Comparison of ENCODE assay signal across 8 cellular contexts in genomic region chr20:33415948-33416347, GRCh38. TPM values are rescaled to one million over a fixed set of nuclear protein-coding genes. Genes with fewer than 3 reads are reported as not detected.
A peak's percentile ranks its signal among the peaks of the same experiment; 100 is the strongest.
DNase-seq lines count a peak whose midpoint lies in the region; ATAC-seq and TF ChIP-seq lines count a peak whose summit lies in the region.

No MANE protein-coding gene starts in this region.

- peak in 1 of 3 donors; percentile 14 for ATAC-seq in natural killer cell
- ATAC-seq in omental fat pad (ENCODE audit: low FRiP score): no peak

- TF ChIP-seq CTCF in endothelial cell (IDR thresholded peaks at IDR 0.05; ENCODE audit: unreplicated experiment) (peak; percentile 51), natural killer cell (IDR thresholded peaks at IDR 0.05) (peak; percentile 15), omental fat pad (IDR thresholded peaks at IDR 0.05) (no peak)

- H3K27ac Mint-ChIP-seq in endothelial cell (ENCODE audit: unreplicated experiment) (no peak overlapping the region), natural killer cell (no peak overlapping the region)

- intact Hi-C loops in natural killer cell (cut with micrococcal nuclease): no loop called here

- H3K36me3 Mint-ChIP-seq in endothelial cell (ENCODE audit: low read depth, unreplicated experiment) (peaks cover 4% of the 10 kb centered on the region), natural killer cell (no peaks in the 10 kb centered on the region)

- H3K27me3 Mint-ChIP-seq in endothelial cell (ENCODE audit: unreplicated experiment) (no peaks in the 10 kb centered on the region), natural killer cell (ENCODE audit: low read depth in 2 of 2) (no peaks in the 10 kb centered on the region)

- DNase-seq in NCI-H1417 (lab: John Stamatoyannopoulos, UW): peak in 2 of 3 experiments; percentile 20 to 28
- no peak for DNase-seq in NCI-H1417 treated with DMSO at 0.1 percent for 48 hours (lab: John Stamatoyannopoulos, UW)
- peak; percentile 69 for DNase-seq in NCI-H69 (lab: John Stamatoyannopoulos, UW)
- DNase-seq in endothelial cell (ENCODE audit: low spot score): peak; percentile 48
- no peak for DNase-seq in natural killer cell
- no peak for DNase-seq in glomerular visceral epithelial cell (ENCODE audit: extremely low spot score)
- DNase-seq in epidermal melanocyte (ENCODE audit: insufficient read length, low spot score): no peak
- DNase-seq in omental fat pad (ENCODE audit: low spot score): no peak

- H3K4me3 Mint-ChIP-seq in endothelial cell (ENCODE audit: unreplicated experiment) (no peak overlapping the region), natural killer cell (no peak overlapping the region)

- H3K4me1 Mint-ChIP-seq in endothelial cell (ENCODE audit: unreplicated experiment) (no peaks in the 10 kb centered on the region), natural killer cell (peaks cover 0 to 5% of the 10 kb centered on the region in 2 donors)

- no peaks in the 10 kb centered on the region for H3K9me3 Mint-ChIP-seq in endothelial cell (ENCODE audit: unreplicated experiment)
- no peaks in the 10 kb centered on the region for H3K9me3 Mint-ChIP-seq in natural killer cell

RNA-seq across cellular contexts. Expression of gene CDK5RAP1, which starts 14.6 kb away (rescaled TPM):
- 42.7 TPM for total RNA-seq in endothelial cell (ENCODE audit: unreplicated experiment)
- 10 to 100 TPM; 59.7 to 71.5 (median 62.6) TPM for total RNA-seq in natural killer cell
- 10 to 100 TPM; 15.1 to 26.2 (median 17.8) TPM for total RNA-seq in omental fat pad

RNA-seq across cellular contexts. Expression of gene SNTA1, which starts 27.6 kb away (rescaled TPM):
- total RNA-seq in endothelial cell (ENCODE audit: unreplicated experiment) (1.6 TPM), natural killer cell (1 to 10 TPM; 1.2 to 2.4 (median 1.8) TPM), omental fat pad (10 to 100 TPM; 28.5 to 39.2 (median 37.0) TPM)

Comparison
In these comparisons a context has a peak if more than half of its experiments do, and no peak if none do; other contexts are left out.
1. DNase-seq: peak in NCI-H1417 (2 of 3), NCI-H69 (single experiment) and endothelial cell (single experiment); none in NCI-H1417 treated with DMSO at 0.1 percent for 48 hours (single experiment), natural killer cell (single experiment), glomerular visceral epithelial cell (single experiment), epidermal melanocyte (single experiment) and omental fat pad (single experiment).
2. CTCF ChIP-seq: peak in endothelial cell (single experiment) and natural killer cell (single experiment); none in omental fat pad (0 of 3).
3. RNA of gene SNTA1, which starts 27.6 kb away (total RNA-seq): 28.5 to 39.2 TPM in omental fat pad; 1.2 to 2.4 TPM in natural killer cell and 1.6 TPM in endothelial cell (single experiment); every median in the first group is over 4 times any median in the second.